ENCODE assay signal across 7 cellular contexts in the genomic region with DNA sequence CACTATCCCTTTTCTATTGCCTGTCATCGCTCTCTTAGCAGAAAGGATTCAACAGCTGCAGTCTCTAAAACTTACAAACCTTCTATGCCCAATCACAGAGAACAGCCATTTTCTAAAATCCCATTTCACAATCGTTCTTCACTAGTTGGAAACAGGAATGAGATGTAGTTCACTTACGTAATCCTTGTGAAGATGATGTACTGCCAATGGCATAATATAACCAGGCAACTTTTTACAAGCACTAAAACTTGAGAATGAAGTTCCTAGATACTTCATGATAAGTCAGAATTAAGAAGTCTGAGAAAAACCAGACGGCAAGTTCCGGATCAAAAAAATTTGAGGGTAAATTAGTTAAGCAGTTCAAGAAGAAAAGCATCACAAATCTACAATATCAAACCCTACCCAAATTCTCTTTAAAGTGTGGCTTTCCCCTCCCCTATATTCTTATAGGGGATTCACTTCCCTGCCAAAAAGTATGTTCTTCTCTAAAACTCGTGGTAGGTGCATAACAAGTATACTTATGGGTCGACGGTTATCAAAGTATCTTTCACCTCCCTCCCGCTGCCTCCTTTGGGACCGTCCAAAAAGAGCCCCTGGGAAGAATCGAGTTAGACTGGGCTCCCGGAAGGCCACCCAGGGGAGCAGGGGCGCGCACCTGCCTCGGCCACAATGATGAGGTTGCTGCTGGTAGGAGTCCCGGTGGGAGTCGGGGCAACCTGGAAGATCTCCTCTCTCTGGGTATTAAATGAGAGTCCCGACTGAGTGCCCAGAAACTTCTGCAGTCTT. TPM values are rescaled to one million over a fixed set of nuclear protein-coding genes. Genes with fewer than 3 reads are reported as not detected.
A peak's percentile ranks its signal among the peaks of the same experiment; 100 is the strongest.
DNase-seq lines count a peak whose midpoint lies in the region; ATAC-seq, FAIRE-seq and TF ChIP-seq lines count a peak whose summit lies in the region.

No MANE protein-coding gene starts in this region.

- TF ChIP-seq CTCF in GM12875 (IDR thresholded peaks at IDR 0.05; ENCODE audit: borderline replicate concordance, insufficient read depth, low read depth, low read length), result no peak
- no peak for TF ChIP-seq CTCF in keratinocyte (optimal IDR thresholded peaks at IDR 0.05 in 1 of 3, IDR thresholded peaks at IDR 0.05 in 1 of 3, conservative IDR thresholded peaks at IDR 0.05 in 1 of 3; ENCODE audit: extremely low read depth in 1 of 3, insufficient read depth in 2 of 3, low read length in 3 of 3)
- no peak for TF ChIP-seq CTCF in stomach (IDR thresholded peaks at IDR 0.05)

- intact Hi-C loops in stomach (cut with DNase I; ENCODE audit: low total_unique reads), result no loop called here

- WGBS in stomach, 5 donors, result 18 to 23% (median 21%) methylated on average over 14 to 18 of the region's 18 CpGs

- no peak for TF ChIP-seq EP300 in stomach (IDR thresholded peaks at IDR 0.05)

- in situ Hi-C loops in G401 (cut with HindIII; ENCODE audit: low sequenced_read_pairs), result no loop called here

- H4K20me1 ChIP-seq in Karpas-422 (ENCODE audit: insufficient read depth, low read depth, low read length), result no peaks in the 10 kb centered on the region
- H4K20me1 ChIP-seq in keratinocyte (ENCODE audit: control insufficient read depth, extremely low read depth, insufficient read depth, low read length), result no peaks in the 10 kb centered on the region

- H3K9me1 ChIP-seq in keratinocyte (ENCODE audit: control insufficient read depth, extremely low read depth, insufficient read depth, low read length), result no peaks in the 10 kb centered on the region

- H2AFZ ChIP-seq in Karpas-422 (ENCODE audit: low read length) (peak overlapping the region; percentile 60), keratinocyte (ENCODE audit: control insufficient read depth, low read length) (peak overlapping the region; percentile 96)

- peak overlapping the region; percentile 41 for H3K27ac ChIP-seq in Karpas-422 (ENCODE audit: low read length)
- peak overlapping the region; percentile 69 for H3K27ac ChIP-seq in angular gyrus (ENCODE audit: low read depth, low read length)
- H3K27ac ChIP-seq in keratinocyte (ENCODE audit: control insufficient read depth, insufficient read depth, low read length), result peak overlapping the region; percentile 52
- peak overlapping the region; percentile 74 to 87 (median 81) for H3K27ac ChIP-seq in stomach

- no peaks in the 10 kb centered on the region; the same call in 1 of the 2 replicates for H3K9me2 ChIP-seq in Karpas-422 (replicated peaks; ENCODE audit: insufficient read depth, low read length)

- peaks cover 55% of the 10 kb centered on the region for H3K79me2 ChIP-seq in Karpas-422 (ENCODE audit: low read length)
- H3K79me2 ChIP-seq in keratinocyte (ENCODE audit: control insufficient read depth, insufficient read depth, low read length), result peaks cover 37% of the 10 kb centered on the region

- dilution Hi-C loops in keratinocyte (cut with MboI; ENCODE audit: extremely low pct_ligation_motif_present, low sequenced_read_pairs), result no loop called here

- H3K27me3 ChIP-seq in Karpas-422 (ENCODE audit: low read length) (no peaks in the 10 kb centered on the region), keratinocyte (ENCODE audit: control insufficient read depth, extremely low read depth, insufficient read depth, low read length) (no peaks in the 10 kb centered on the region), stomach (no peaks in the 10 kb centered on the region)

- peak; percentile 16 for ATAC-seq in GM21737 (IDR thresholded peaks at IDR 0.05; ENCODE audit: unreplicated experiment)

- H3K9me3 ChIP-seq in Karpas-422 (ENCODE audit: low read length), result no peaks in the 10 kb centered on the region
- no peaks in the 10 kb centered on the region for H3K9me3 ChIP-seq in keratinocyte (ENCODE audit: control insufficient read depth, low read depth, low read length)
- H3K9me3 ChIP-seq in stomach, result no peaks in the 10 kb centered on the region

- H3K4me2 ChIP-seq in Karpas-422 (ENCODE audit: low read depth, low read length, poor library complexity, severe bottlenecking), result peak overlapping the region; percentile 85
- peak overlapping the region; percentile 92 for H3K4me2 ChIP-seq in keratinocyte (ENCODE audit: control insufficient read depth, extremely low read depth, insufficient read depth, low read depth, low read length)

- no peak for FAIRE-seq in keratinocyte (lab: Jason Lieb, UNC)

- H3K4me3 ChIP-seq in GM12875 (ENCODE audit: low read depth, low read length) (peak overlapping the region; percentile 86), Karpas-422 (ENCODE audit: low read length) (peak overlapping the region; percentile 69), keratinocyte (ENCODE audit: control insufficient read depth in 2 of 3, extremely low read depth in 1 of 3, insufficient read depth in 2 of 3, low read depth in 1 of 3, low read length in 3 of 3) (peak overlapping the region; percentile 87 to 97 (median 91)), stomach (peak overlapping the region; percentile 82 to 95 (median 89))

- peak overlapping the region; percentile 81 for H3K9ac ChIP-seq in Karpas-422 (ENCODE audit: low read length)
- H3K9ac ChIP-seq in keratinocyte (ENCODE audit: control insufficient read depth, extremely low read depth, insufficient read depth, low read length), result peak overlapping the region; percentile 71

- DNase-seq in Karpas-422, result peak; percentile 75
- DNase-seq in keratinocyte (ENCODE audit: low read depth, low spot score), result no peak
- no peak for DNase-seq in stomach
- no peak for DNase-seq in G401 (ENCODE audit: low spot score)

- H3K36me3 ChIP-seq in Karpas-422 (ENCODE audit: insufficient read depth, low read length) (peaks cover 37% of the 10 kb centered on the region), keratinocyte (ENCODE audit: control insufficient read depth in 2 of 2, extremely low read depth in 1 of 2, insufficient read depth in 2 of 2, low read length in 2 of 2) (peaks cover 0 to 2% of the 10 kb centered on the region in 2 experiments), stomach (no peaks in the 10 kb centered on the region)

- H3K4me1 ChIP-seq in Karpas-422 (ENCODE audit: low read length) (peaks cover 51% of the 10 kb centered on the region), keratinocyte (ENCODE audit: control insufficient read depth, extremely low read depth, insufficient read depth, low read length) (peaks cover 23% of the 10 kb centered on the region), stomach (peaks cover 11 to 46% (median 28%) of the 10 kb centered on the region in 4 donors)

- TF ChIP-seq POLR2A in stomach (IDR thresholded peaks at IDR 0.05), result no peak

RNA-seq across cellular contexts. Expression of a gene that starts 0.7 kb away (rescaled TPM):
- total RNA-seq in Karpas-422 (2014; rRNA removed; shearing (Covaris generic); ENCODE audit: low replicate concordance), result 59.6 and 62.8 TPM in 2 replicates
- polyA plus RNA-seq in keratinocyte (7.3 to 10.6 TPM (median 10.6 TPM) in 3 replicates), stomach (1 to 10 TPM; 4.1 to 5.9 (median 4.7) TPM)
- 24.8 TPM for polyA plus RNA-seq in keratinocyte (2011; ENCODE audit: low read depth)
- 7.5 and 13.2 TPM in 2 replicates for polyA plus RNA-seq in keratinocyte (2011; cell fraction: cytosol; rRNA removed)
- 12.9 and 17.3 TPM in 2 replicates for polyA plus RNA-seq in keratinocyte (2011; cell fraction: nucleus; rRNA removed)
- 10.1 and 10.8 TPM in 2 replicates for polyA plus RNA-seq in keratinocyte (2012; ENCODE audit: low replicate concordance)
- polyA minus RNA-seq in keratinocyte, result 0.66 to 8.2 TPM (median 4.3 TPM) in 3 replicates
- polyA minus RNA-seq in keratinocyte (2011; cell fraction: cytosol; rRNA and poly(A)+ RNA removed), result 11.1 TPM
- polyA minus RNA-seq in keratinocyte (2011; cell fraction: nucleus; rRNA and poly(A)+ RNA removed), result 9.0 and 15.4 TPM in 2 replicates
- total RNA-seq in stomach, result 10 to 100 TPM in 2 of 5 donors, 1 to 10 TPM in 2, under 1 TPM in 1; 0.87 to 41.4 (median 7.5) TPM
- 29.8 and 30.1 TPM in 2 replicates for total RNA-seq in G401 (2014; rRNA removed; shearing (Covaris generic))

RNA-seq across cellular contexts. Expression of a gene that starts 55.8 kb away (rescaled TPM):
- 7.6 and 13.2 TPM in 2 replicates for total RNA-seq in Karpas-422 (2014; rRNA removed; shearing (Covaris generic); ENCODE audit: low replicate concordance)
- polyA plus RNA-seq in keratinocyte (1.5 to 12.8 TPM (median 8.9 TPM) in 3 replicates), stomach (1 to 10 TPM; 1.2 to 3.6 (median 2.0) TPM)
- 4.0 TPM for polyA plus RNA-seq in keratinocyte (2011; ENCODE audit: low read depth)
- polyA plus RNA-seq in keratinocyte (2011; cell fraction: cytosol; rRNA removed), result 2.7 and 4.0 TPM in 2 replicates
- polyA plus RNA-seq in keratinocyte (2011; cell fraction: nucleus; rRNA removed), result 2.8 TPM in 2 replicates
- 3.4 and 5.2 TPM in 2 replicates for polyA plus RNA-seq in keratinocyte (2012; ENCODE audit: low replicate concordance)
- 4.4 to 8.5 TPM (median 5.7 TPM) in 3 replicates for polyA minus RNA-seq in keratinocyte
- polyA minus RNA-seq in keratinocyte (2011; cell fraction: cytosol; rRNA and poly(A)+ RNA removed), result 1.3 TPM
- polyA minus RNA-seq in keratinocyte (2011; cell fraction: nucleus; rRNA and poly(A)+ RNA removed), result 5.0 and 8.9 TPM in 2 replicates
- total RNA-seq in stomach, result 10 to 100 TPM in 3 of 5 donors, 1 to 10 TPM in 1, under 1 TPM in 1; 0.58 to 24.9 (median 11.4) TPM
- 0.86 and 1.9 TPM in 2 replicates for total RNA-seq in G401 (2014; rRNA removed; shearing (Covaris generic))

RNA-seq across cellular contexts. Expression of a gene that starts 56.1 kb away (rescaled TPM):
- total RNA-seq in Karpas-422 (2014; rRNA removed; shearing (Covaris generic); ENCODE audit: low replicate concordance), result 127 and 222 TPM in 2 replicates
- polyA plus RNA-seq in keratinocyte (30.2 to 53.0 TPM (median 30.4 TPM) in 3 replicates), stomach (10 to 100 TPM in 2 of 3 donors, 1 to 10 TPM in 1; 9.9 to 15.7 (median 11.0) TPM)
- polyA plus RNA-seq in keratinocyte (2011; ENCODE audit: low read depth), result 113 TPM
- polyA plus RNA-seq in keratinocyte (2011; cell fraction: cytosol; rRNA removed), result 29.2 and 52.4 TPM in 2 replicates
- 19.8 and 31.8 TPM in 2 replicates for polyA plus RNA-seq in keratinocyte (2011; cell fraction: nucleus; rRNA removed)
- polyA plus RNA-seq in keratinocyte (2012; ENCODE audit: low replicate concordance), result 26.7 and 33.5 TPM in 2 replicates
- polyA minus RNA-seq in keratinocyte, result 7.9 to 25.2 TPM (median 16.4 TPM) in 3 replicates
- polyA minus RNA-seq in keratinocyte (2011; cell fraction: cytosol; rRNA and poly(A)+ RNA removed), result 59.3 TPM
- 25.6 and 36.5 TPM in 2 replicates for polyA minus RNA-seq in keratinocyte (2011; cell fraction: nucleus; rRNA and poly(A)+ RNA removed)
- total RNA-seq in stomach, result 10 to 100 TPM in 4 of 5 donors, 1 to 10 TPM in 1; 3.5 to 60.1 (median 48.3) TPM
- total RNA-seq in G401 (2014; rRNA removed; shearing (Covaris generic)), result 83.6 and 120 TPM in 2 replicates
